Comparison of ENCODE assay signal across 2 cellular contexts in the genomic region with DNA sequence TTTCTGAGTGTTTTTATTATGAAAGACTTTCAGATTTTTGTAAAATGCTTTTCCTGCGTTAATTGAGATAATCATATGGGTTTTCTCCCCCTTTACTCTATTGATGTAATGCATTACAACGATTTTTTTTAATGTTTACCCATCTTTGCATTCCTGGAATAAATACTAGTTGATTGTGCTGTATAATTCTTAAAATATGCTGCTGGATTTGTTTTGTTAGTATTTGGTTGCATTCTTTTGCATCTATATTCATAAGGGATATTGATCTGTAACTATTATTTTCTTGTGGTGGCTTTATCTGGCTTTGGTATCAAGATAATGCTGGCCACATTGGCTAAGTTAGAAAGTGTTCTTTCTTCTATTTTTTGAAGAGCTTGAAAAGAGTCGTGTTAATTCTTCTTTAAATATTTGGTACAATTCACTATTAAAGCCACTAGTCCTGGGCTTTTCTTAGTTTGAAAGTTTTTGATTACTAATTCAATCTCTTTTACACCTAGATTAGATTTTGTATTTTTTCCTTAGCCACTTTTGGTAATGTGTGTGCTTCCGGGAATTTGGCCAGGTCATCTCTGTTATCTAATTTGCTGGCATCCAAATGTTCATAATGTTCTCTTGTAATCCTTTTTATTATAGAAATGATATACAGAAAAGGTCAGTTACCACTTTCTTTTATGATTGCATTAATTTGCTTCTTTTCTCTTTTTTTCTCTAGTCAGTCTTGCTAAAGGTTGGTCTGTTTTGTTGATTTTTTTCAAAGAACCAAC.
A peak's percentile ranks its signal among the peaks of the same experiment; 100 is the strongest.
TF ChIP-seq lines count a peak whose summit lies in the region.

No MANE protein-coding gene starts in this region.

TF ChIP-seq in A549, 52 proteins besides CTCF, POLR2A, EP300 and RAD21:
- TF ChIP-seq HEYL (CRISPR knock-in tag; IDR thresholded peaks at IDR 0.05) = no peak
- 0 out of 2 replicates have a peak, but pooled peaks have one; percentile 21 for TF ChIP-seq CBX8 (IDR thresholded peaks at IDR 0.05)

TF ChIP-seq in IMR-90, 13 proteins besides CTCF, POLR2A, EP300 and RAD21:
- TF ChIP-seq RCOR1 (IDR thresholded peaks at IDR 0.05; ENCODE audit: insufficient replicate concordance, low read length) (no peak), MAFK (IDR thresholded peaks at IDR 0.05; ENCODE audit: low read depth, low read length) (no peak), MAZ (IDR thresholded peaks at IDR 0.05; ENCODE audit: borderline replicate concordance, low read depth, low read length) (no peak), BHLHE40 (IDR thresholded peaks at IDR 0.05; ENCODE audit: low read depth, low read length) (no peak), SMC3 (IDR thresholded peaks at IDR 0.05; ENCODE audit: low read depth, low read length) (no peak), MXI1 (IDR thresholded peaks at IDR 0.05; ENCODE audit: borderline replicate concordance, low read depth, low read length) (no peak), NFE2L2 (IDR thresholded peaks at IDR 0.05; ENCODE audit: low read depth, low read length) (no peak), CEBPB (IDR thresholded peaks at IDR 0.05; ENCODE audit: low read depth, low read length) (no peak), RFX5 (IDR thresholded peaks at IDR 0.05; ENCODE audit: low read depth, low read length) (no peak), CHD1 (IDR thresholded peaks at IDR 0.05; ENCODE audit: low read depth, low read length) (no peak), FOS (IDR thresholded peaks at IDR 0.05; ENCODE audit: low read depth, low read length) (no peak)
- TF ChIP-seq, protein P1, sequence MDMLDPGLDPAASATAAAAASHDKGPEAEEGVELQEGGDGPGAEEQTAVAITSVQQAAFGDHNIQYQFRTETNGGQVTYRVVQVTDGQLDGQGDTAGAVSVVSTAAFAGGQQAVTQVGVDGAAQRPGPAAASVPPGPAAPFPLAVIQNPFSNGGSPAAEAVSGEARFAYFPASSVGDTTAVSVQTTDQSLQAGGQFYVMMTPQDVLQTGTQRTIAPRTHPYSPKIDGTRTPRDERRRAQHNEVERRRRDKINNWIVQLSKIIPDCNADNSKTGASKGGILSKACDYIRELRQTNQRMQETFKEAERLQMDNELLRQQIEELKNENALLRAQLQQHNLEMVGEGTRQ (IDR thresholded peaks at IDR 0.05; ENCODE audit: low read depth, low read length) = no peak
